29 cellular contexts compared by ENCODE assay signal in the genomic region with DNA sequence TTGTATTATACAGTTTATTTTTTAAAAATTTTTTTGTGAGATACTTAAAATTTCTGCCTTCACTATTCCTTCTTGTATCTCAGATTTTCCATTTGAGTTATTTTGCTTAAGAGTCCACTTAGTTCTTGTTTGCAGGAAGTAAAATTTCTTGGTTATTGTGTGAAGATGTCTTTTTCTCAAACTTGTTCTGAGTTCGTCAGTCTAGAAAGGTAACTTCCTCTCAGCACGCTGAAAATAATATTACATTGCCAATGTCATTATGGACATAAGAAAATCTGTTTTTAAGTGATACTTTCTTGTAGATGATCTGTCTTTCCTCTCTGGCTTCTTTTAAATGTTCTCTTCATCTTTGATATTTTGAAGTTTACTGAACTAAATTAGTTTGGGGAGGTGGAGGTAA.
"Had no signal": no experiment of that assay in that cellular context is flagged by ENCODE, and none has a peak within 500 bp of the region (broad histone marks: within the 10 kb centered on the region; RNA-seq: fewer than 3 reads in every experiment).

No MANE protein-coding gene starts in this region.

- H3K4me1 Mint-ChIP-seq: stimulated activated effector memory CD8-positive, alpha-beta T cell treated with anti-CD3 and anti-CD28 coated beads, Interleukin-12 subunit alpha, Interleukin-12 subunit beta, amount 100 ng/mL, for 72 hours; stimulated activated memory B cell treated with anti-CD40 and anti-IgM and Interleukin-4, amounts not matched to agents 10 μg/mL and 1 μg/mL and 100 μg/mL, for 72 hours; stimulated activated naive B cell treated with anti-CD40 and anti-IgM and Interleukin-4, amounts not matched to agents 10 μg/mL and 1 μg/mL and 100 μg/mL, for 72 hours; stimulated activated naive CD8-positive, alpha-beta T cell treated with anti-CD3 and anti-CD28 coated beads, Interleukin-15, amount 100 ng/mL, for 72 hours had no signal

- H3K27ac ChIP-seq: stomach, suprapubic skin, testis, thoracic aorta, thyroid gland, tibial artery, tibial nerve, transverse colon, upper lobe of left lung, upper lobe of right lung, uterus, vagina had no signal

- H3K9me3 ChIP-seq: suprapubic skin, testis, thoracic aorta, thyroid gland, tibial artery, transverse colon, upper lobe of left lung, upper lobe of right lung, uterus, vagina had no signal

- DNase-seq: stimulated activated CD4-positive, alpha-beta T cell treated with anti-CD3 and anti-CD28 coated beads, Interleukin-2, amount 100 ng/mL, for 48 hours; stimulated activated CD4-positive, alpha-beta T cell treated with anti-CD3 and anti-CD28 coated beads, Interleukin-4, amount 100 ng/mL, for 1 hour; stimulated activated CD4-positive, alpha-beta T cell treated with anti-CD3 and anti-CD28 coated beads, Interleukin-4, amount 100 ng/mL, for 24 hours; stimulated activated CD4-positive, alpha-beta T cell treated with anti-CD3 and anti-CD28 coated beads, Interleukin-4, amount 100 ng/mL, for 4 hours; stimulated activated CD8-positive, alpha-beta memory T cell treated with anti-CD3 and anti-CD28 coated beads, Interleukin-4, amount 100 ng/mL, for 48 hours; stimulated activated naive B cell treated with anti-CD40 and anti-IgM and Interleukin-4, amounts not matched to agents 10 μg/mL and 1 μg/mL and 100 μg/mL, for 72 hours; stimulated activated naive CD4-positive, alpha-beta T cell; stimulated activated naive CD4-positive, alpha-beta T cell treated with Interleukin-2 at 50 U/mL for 16 hours; stimulated activated naive CD8-positive, alpha-beta T cell treated with anti-CD3 and anti-CD28 coated beads, Interleukin-15, amount 100 ng/mL, for 72 hours; stimulated activated naive CD8-positive, alpha-beta T cell treated with anti-CD3 and anti-CD28 coated beads, Interleukin-15, Interleukin-2, amounts not matched to agents 100 U/mL and 50 U/mL, for 24 hours; stomach; substantia nigra; testis; thyroid gland; tibial artery; transverse colon; trophoblast cell; upper lobe of left lung; upper lobe of right lung; uterus had no signal

- H3K27me3 ChIP-seq: stomach, suprapubic skin, testis, thyroid gland, tibial artery, tibial nerve, transverse colon, upper lobe of left lung, upper lobe of right lung, uterus, vagina had no signal

- H3K36me3 ChIP-seq: stomach, suprapubic skin, thoracic aorta, thyroid gland, tibial artery, tibial nerve, transverse colon, upper lobe of left lung, upper lobe of right lung, uterus, vagina had no signal

- H3K4me1 ChIP-seq: stomach, suprapubic skin, testis, thyroid gland, tibial artery, tibial nerve, transverse colon, upper lobe of left lung, upper lobe of right lung, uterus, vagina had no signal

- ATAC-seq: stimulated activated effector memory CD8-positive, alpha-beta T cell treated with anti-CD3 and anti-CD28 coated beads, Interleukin-12 subunit alpha, Interleukin-12 subunit beta, amount 100 ng/mL, for 72 hours; stimulated activated memory B cell treated with anti-CD40 and anti-IgM and Interleukin-4, amounts not matched to agents 10 μg/mL and 1 μg/mL and 100 μg/mL, for 72 hours; stimulated activated naive B cell treated with anti-CD40 and anti-IgM and Interleukin-4, amounts not matched to agents 10 μg/mL and 1 μg/mL and 100 μg/mL, for 72 hours; stimulated activated naive CD8-positive, alpha-beta T cell treated with anti-CD3 and anti-CD28 coated beads, Interleukin-15, amount 100 ng/mL, for 72 hours; stimulated activated naive CD8-positive, alpha-beta T cell treated with anti-CD3 and anti-CD28 coated beads, Interleukin-15, Interleukin-2, amounts not matched to agents 100 U/mL and 50 U/mL, for 24 hours; upper lobe of right lung had no signal

- H3K4me3 ChIP-seq: stomach, suprapubic skin, testis, thoracic aorta, thyroid gland, tibial artery, tibial nerve, transverse colon, upper lobe of left lung, upper lobe of right lung, uterus, vagina had no signal

- H3K4me3 Mint-ChIP-seq: stimulated activated effector memory CD8-positive, alpha-beta T cell treated with anti-CD3 and anti-CD28 coated beads, Interleukin-12 subunit alpha, Interleukin-12 subunit beta, amount 100 ng/mL, for 72 hours; stimulated activated memory B cell treated with anti-CD40 and anti-IgM and Interleukin-4, amounts not matched to agents 10 μg/mL and 1 μg/mL and 100 μg/mL, for 72 hours; stimulated activated naive B cell treated with anti-CD40 and anti-IgM and Interleukin-4, amounts not matched to agents 10 μg/mL and 1 μg/mL and 100 μg/mL, for 72 hours; stimulated activated naive CD8-positive, alpha-beta T cell treated with anti-CD3 and anti-CD28 coated beads, Interleukin-15, amount 100 ng/mL, for 72 hours; stimulated activated naive CD8-positive, alpha-beta T cell treated with anti-CD3 and anti-CD28 coated beads, Interleukin-15, Interleukin-2, amounts not matched to agents 100 ng/mL and 50 ng/mL, for 24 hours; type B pancreatic cell had no signal

- H3K36me3 Mint-ChIP-seq: stimulated activated effector memory CD8-positive, alpha-beta T cell treated with anti-CD3 and anti-CD28 coated beads, Interleukin-12 subunit alpha, Interleukin-12 subunit beta, amount 100 ng/mL, for 72 hours; stimulated activated memory B cell treated with anti-CD40 and anti-IgM and Interleukin-4, amounts not matched to agents 10 μg/mL and 1 μg/mL and 100 μg/mL, for 72 hours; stimulated activated naive B cell treated with anti-CD40 and anti-IgM and Interleukin-4, amounts not matched to agents 10 μg/mL and 1 μg/mL and 100 μg/mL, for 72 hours; type B pancreatic cell had no signal

- H3K27ac Mint-ChIP-seq: stimulated activated effector memory CD8-positive, alpha-beta T cell treated with anti-CD3 and anti-CD28 coated beads, Interleukin-12 subunit alpha, Interleukin-12 subunit beta, amount 100 ng/mL, for 72 hours; stimulated activated memory B cell treated with anti-CD40 and anti-IgM and Interleukin-4, amounts not matched to agents 10 μg/mL and 1 μg/mL and 100 μg/mL, for 72 hours; stimulated activated naive B cell treated with anti-CD40 and anti-IgM and Interleukin-4, amounts not matched to agents 10 μg/mL and 1 μg/mL and 100 μg/mL, for 72 hours; stimulated activated naive CD8-positive, alpha-beta T cell treated with anti-CD3 and anti-CD28 coated beads, Interleukin-15, amount 100 ng/mL, for 72 hours; stimulated activated naive CD8-positive, alpha-beta T cell treated with anti-CD3 and anti-CD28 coated beads, Interleukin-15, Interleukin-2, amounts not matched to agents 100 ng/mL and 50 ng/mL, for 24 hours; type B pancreatic cell had no signal

- H3K27me3 Mint-ChIP-seq: stimulated activated memory B cell treated with anti-CD40 and anti-IgM and Interleukin-4, amounts not matched to agents 10 μg/mL and 1 μg/mL and 100 μg/mL, for 72 hours; stimulated activated naive B cell treated with anti-CD40 and anti-IgM and Interleukin-4, amounts not matched to agents 10 μg/mL and 1 μg/mL and 100 μg/mL, for 72 hours; stimulated activated naive CD8-positive, alpha-beta T cell treated with anti-CD3 and anti-CD28 coated beads, Interleukin-15, amount 100 ng/mL, for 72 hours; stimulated activated naive CD8-positive, alpha-beta T cell treated with anti-CD3 and anti-CD28 coated beads, Interleukin-15, Interleukin-2, amounts not matched to agents 100 ng/mL and 50 ng/mL, for 24 hours; type B pancreatic cell had no signal

- FAIRE-seq: urothelium cell line had no signal
